9 cellular contexts compared by ENCODE assay signal in genomic region chr5:139061856-139062255, GRCh38.
DNase-seq lines count a peak whose midpoint lies in the region; ATAC-seq and TF ChIP-seq lines count a peak whose summit lies in the region.
"Had no signal": no experiment of that assay in that cellular context is flagged by ENCODE, and none has a peak within 500 bp of the region (broad histone marks: within the 10 kb centered on the region; RNA-seq: fewer than 3 reads in every experiment).

No MANE protein-coding gene starts in this region.

- in situ Hi-C loops in gastrocnemius medialis (cut with MboI; ENCODE audit: low sequenced_read_pairs in 4 of 4) = no loop called here

- no peak overlapping the region for H3K4ac ChIP-seq in mesendoderm (ENCODE audit: low read depth, low read length)

- intact Hi-C loops in gastrocnemius medialis (cut with DNase I; ENCODE audit: low total_unique reads) = no loop called here

- H3K4me2 ChIP-seq in mesendoderm (ENCODE audit: low read length) = no peak overlapping the region

- peaks cover 0 to 12% (median 0%) of the 10 kb centered on the region in 5 experiments for H3K9me3 Mint-ChIP-seq in brain

- WGBS in mesendoderm (ENCODE audit: extremely low coverage, insufficient coverage, low lambda C conversion rate) = no CpG with 5 or more reads among the region's 4 CpGs

- H3K27me3 ChIP-seq in mesendoderm (ENCODE audit: insufficient read depth, low read length, poor library complexity) (no peaks in the 10 kb centered on the region), gastrocnemius medialis (no peaks in the 10 kb centered on the region)

- no peaks in the 10 kb centered on the region for H3K36me3 ChIP-seq in mesendoderm (ENCODE audit: control insufficient read depth, insufficient read depth, low read length)
- no peaks in the 10 kb centered on the region for H3K36me3 ChIP-seq in gastrocnemius medialis

- no peak overlapping the region for H3K56ac ChIP-seq in mesendoderm (ENCODE audit: low read length)

- no peak overlapping the region for H2BK5ac ChIP-seq in mesendoderm (ENCODE audit: low read length)

- TF ChIP-seq POLR2A in gastrocnemius medialis (IDR thresholded peaks at IDR 0.05) = no peak

- H2AK5ac ChIP-seq in mesendoderm (ENCODE audit: low read length) = no peak overlapping the region

- no peak overlapping the region for H3K23ac ChIP-seq in mesendoderm (ENCODE audit: low read length)

- H2BK15ac ChIP-seq in mesendoderm (replicated peaks; ENCODE audit: low read depth) = no peak overlapping the region

- no peak for ATAC-seq in gastrocnemius medialis

- H3K4me1 ChIP-seq in mesendoderm (ENCODE audit: control insufficient read depth, low read depth, low read length) (peaks cover 2% of the 10 kb centered on the region), gastrocnemius medialis (peaks cover 47 to 56% of the 10 kb centered on the region in 2 donors)

- H3K36me3 Mint-ChIP-seq in brain = peaks cover 19% of the 10 kb centered on the region

- TF ChIP-seq CTCF in brain (conservative IDR thresholded peaks at IDR 0.05) (no peak), gastrocnemius medialis (IDR thresholded peaks at IDR 0.05 in 4 of 5, conservative IDR thresholded peaks at IDR 0.05 in 1 of 5) (no peak)

- no peak overlapping the region for H3K9ac ChIP-seq in mesendoderm (ENCODE audit: low read length)

- H3K79me2 ChIP-seq in mesendoderm (ENCODE audit: control insufficient read depth, insufficient read depth, low read length) = no peaks in the 10 kb centered on the region

- no peak overlapping the region for H3K18ac ChIP-seq in mesendoderm (ENCODE audit: low read length)

- no peak overlapping the region for H3K4me3 ChIP-seq in mesendoderm (ENCODE audit: low read length)
- no peak overlapping the region for H3K4me3 ChIP-seq in gastrocnemius medialis
- H3K4me3 ChIP-seq: GM12878 had no signal

- H3K4me3 Mint-ChIP-seq in brain = peak overlapping the region; percentile 70 to 74 (median 72)

- no peak overlapping the region for H4K8ac ChIP-seq in mesendoderm (ENCODE audit: low read depth, low read length)

- no peak overlapping the region for H3K27ac ChIP-seq in mesendoderm (ENCODE audit: low read depth, low read length)
- peak overlapping the region in 1 of 4 donors; percentile 9 for H3K27ac ChIP-seq in gastrocnemius medialis

- peaks cover 87% of the 10 kb centered on the region for H3K4me1 Mint-ChIP-seq in brain

- peaks cover 3% of the 10 kb centered on the region for H3K27me3 Mint-ChIP-seq in brain

- H2BK120ac ChIP-seq in mesendoderm (ENCODE audit: low read depth, low read length) = no peak overlapping the region

- H3K27ac Mint-ChIP-seq in brain = peak overlapping the region; percentile 87 to 99 (median 97)

- no peaks in the 10 kb centered on the region for H3K9me3 ChIP-seq in gastrocnemius medialis

- no peaks in the 10 kb centered on the region for H3K79me1 ChIP-seq in mesendoderm (ENCODE audit: low read length)

- H4K5ac ChIP-seq in mesendoderm (ENCODE audit: low read length) = no peak overlapping the region

- DNase-seq in Ammon's horn (ENCODE audit: low spot score) (peak; percentile 50), NCI-H1092 treated with DMSO at 0.1 percent for 48 hours (lab: John Stamatoyannopoulos, UW) (peak; percentile 30), mesendoderm (peak; percentile 70), GDM1 (lab: John Stamatoyannopoulos, UW) (no peak), NCI-H2171 treated with DMSO at 0.1 percent for 48 hours (lab: John Stamatoyannopoulos, UW) (no peak), gastrocnemius medialis (no peak), A172 (ENCODE audit: low spot score) (no peak)

Comparison
In these comparisons a context has a peak if more than half of its experiments do, and no peak if none do; other contexts are left out.
1. DNase-seq: peak in Ammon's horn (single experiment), NCI-H1092 treated with DMSO at 0.1 percent for 48 hours (single experiment) and mesendoderm (single experiment); none in GDM1 (single experiment), NCI-H2171 treated with DMSO at 0.1 percent for 48 hours (single experiment), gastrocnemius medialis (0 of 2) and A172 (single experiment).